ENCODE assay signal across 10 cellular contexts in the genomic region with DNA sequence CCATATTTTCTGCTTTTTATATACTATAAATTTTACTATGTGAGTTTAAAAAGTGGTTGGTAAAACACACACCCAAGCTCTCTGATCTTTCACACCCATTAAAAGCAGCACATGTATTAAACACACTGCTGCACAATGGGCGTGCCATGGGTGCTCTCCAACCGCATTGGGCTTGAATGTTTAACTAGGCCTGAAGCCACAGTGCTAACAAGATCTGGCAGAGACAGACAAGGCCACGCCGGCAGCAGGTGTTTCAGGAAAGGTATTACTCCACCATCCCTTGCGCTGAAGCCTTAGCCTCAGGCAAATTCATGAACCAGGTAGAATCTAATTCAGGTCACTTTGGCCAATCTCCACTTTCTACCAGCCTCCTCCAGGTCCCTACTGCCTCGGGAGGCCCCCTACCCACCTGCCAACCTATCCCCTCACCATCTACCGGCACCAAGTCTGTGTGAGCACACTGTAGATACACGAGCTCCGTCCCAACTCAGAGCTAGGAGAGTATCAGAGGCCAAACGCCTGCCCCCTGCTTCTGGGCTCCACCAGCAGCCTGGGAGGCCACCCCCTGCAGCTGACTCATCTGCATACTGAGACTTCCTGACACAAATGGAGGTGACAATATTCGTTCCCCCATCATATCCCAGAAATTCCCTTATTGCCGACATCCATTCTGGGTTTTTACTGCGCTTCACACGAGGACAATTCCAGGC.
A peak's percentile ranks its signal among the peaks of the same experiment; 100 is the strongest.
DNase-seq lines count a peak whose midpoint lies in the region; ATAC-seq, FAIRE-seq and TF ChIP-seq lines count a peak whose summit lies in the region.
"Had no signal": no experiment of that assay in that cellular context is flagged by ENCODE, and none has a peak within 500 bp of the region (broad histone marks: within the 10 kb centered on the region; RNA-seq: fewer than 3 reads in every experiment).

No MANE protein-coding gene starts in this region.

- peaks cover 38 to 54% of the 10 kb centered on the region in 2 donors for H3K4me1 Mint-ChIP-seq in natural killer cell treated with Interleukin-12 subunit alpha and Interleukin-12 subunit beta and Interleukin-15 and Interleukin-18, amount 100 ng/mL, for 72 hours (ENCODE audit: low read depth in 2 of 2)
- H3K4me1 Mint-ChIP-seq in activated CD4-positive, alpha-beta memory T cell treated with anti-CD3 and anti-CD28 coated beads for 36 hours (ENCODE audit: low read depth) = peaks cover 7% of the 10 kb centered on the region

- DNase-seq in Daoy (ENCODE audit: low read depth) (peak; percentile 71), NCI-H2029 (lab: John Stamatoyannopoulos, UW) (peak; percentile 95), bronchial epithelial cell (ENCODE audit: low read depth) (peak; percentile 88), NCI-H446 treated with DMSO at 0.1 percent for 48 hours (lab: John Stamatoyannopoulos, UW) (no peak), testis (no peak)
- DNase-seq in natural killer cell treated with Interleukin-12 subunit alpha and Interleukin-12 subunit beta and Interleukin-15 and Interleukin-18, amount 100 ng/mL, for 72 hours (ENCODE audit: low spot score) = no peak
- DNase-seq in activated CD4-positive, alpha-beta memory T cell treated with anti-CD3 and anti-CD28 coated beads for 36 hours = no peak
- DNase-seq: midbrain had no signal

- TF ChIP-seq POLR2A in testis (IDR thresholded peaks at IDR 0.05) = no peak

- H3K27me3 Mint-ChIP-seq in natural killer cell treated with Interleukin-12 subunit alpha and Interleukin-12 subunit beta and Interleukin-15 and Interleukin-18, amount 100 ng/mL, for 72 hours = no peaks in the 10 kb centered on the region
- no peaks in the 10 kb centered on the region for H3K27me3 Mint-ChIP-seq in activated CD4-positive, alpha-beta memory T cell treated with anti-CD3 and anti-CD28 coated beads for 36 hours

- H3K9me3 Mint-ChIP-seq in natural killer cell treated with Interleukin-12 subunit alpha and Interleukin-12 subunit beta and Interleukin-15 and Interleukin-18, amount 100 ng/mL, for 72 hours = peaks cover 2% of the 10 kb centered on the region
- H3K9me3 Mint-ChIP-seq in activated CD4-positive, alpha-beta memory T cell treated with anti-CD3 and anti-CD28 coated beads for 36 hours = no peaks in the 10 kb centered on the region
- H3K9me3 Mint-ChIP-seq: activated naive CD4-positive, alpha-beta T cell treated with anti-CD3 and anti-CD28 coated beads, Interleukin-2, amount 50 U/mL, for 72 hours had no signal

- peaks cover 13% of the 10 kb centered on the region for H3K4me1 ChIP-seq in testis

- no peaks in the 10 kb centered on the region for H3K9me3 ChIP-seq in testis

- H3K4me3 ChIP-seq in bronchial epithelial cell (ENCODE audit: low read depth, low read length) (no peak overlapping the region), testis (no peak overlapping the region)

- WGBS in testis, 2 donors = 75 to 80% methylated on average over 14 of the region's 14 CpGs

- CTCF ChIA-PET in activated CD4-positive, alpha-beta memory T cell treated with anti-CD3 and anti-CD28 coated beads for 36 hours (lab: Charles Lee) = no interaction called here

- H3K27ac ChIP-seq in testis = no peak overlapping the region

- FAIRE-seq in bronchial epithelial cell (lab: Jason Lieb, UNC) = peak; percentile 77

- POLR2A ChIA-PET in activated CD4-positive, alpha-beta memory T cell treated with anti-CD3 and anti-CD28 coated beads for 36 hours (lab: Charles Lee) = interaction anchor here (0.6 kb wide), 1 partner anchor 11 kb away, joined by 3 read pairs; no protein-coding TSS in a partner anchor

- peak overlapping the region; percentile 77 to 91 for H3K27ac Mint-ChIP-seq in natural killer cell treated with Interleukin-12 subunit alpha and Interleukin-12 subunit beta and Interleukin-15 and Interleukin-18, amount 100 ng/mL, for 72 hours
- H3K27ac Mint-ChIP-seq in activated CD4-positive, alpha-beta memory T cell treated with anti-CD3 and anti-CD28 coated beads for 36 hours = no peak overlapping the region
- H3K27ac Mint-ChIP-seq: activated naive CD4-positive, alpha-beta T cell treated with anti-CD3 and anti-CD28 coated beads, Interleukin-2, amount 50 U/mL, for 72 hours had no signal

- peak in 1 of 2 donors; percentile 59 for ATAC-seq in natural killer cell treated with Interleukin-12 subunit alpha and Interleukin-12 subunit beta and Interleukin-15 and Interleukin-18, amount 100 ng/mL, for 72 hours
- ATAC-seq in GM19395 (IDR thresholded peaks at IDR 0.05; ENCODE audit: unreplicated experiment) = no peak
- ATAC-seq: activated naive CD4-positive, alpha-beta T cell treated with anti-CD3 and anti-CD28 coated beads, Interleukin-2, amount 50 U/mL, for 72 hours had no signal

- H3K27me3 ChIP-seq in bronchial epithelial cell (ENCODE audit: control insufficient read depth, insufficient read depth, low read length) (no peaks in the 10 kb centered on the region), testis (no peaks in the 10 kb centered on the region)

- TF ChIP-seq CTCF in bronchial epithelial cell (IDR thresholded peaks at IDR 0.05; ENCODE audit: insufficient read depth, low read length, severe bottlenecking) = no peak
- TF ChIP-seq CTCF in testis (IDR thresholded peaks at IDR 0.05) = no peak

- peaks cover 6% of the 10 kb centered on the region for H3K36me3 Mint-ChIP-seq in natural killer cell treated with Interleukin-12 subunit alpha and Interleukin-12 subunit beta and Interleukin-15 and Interleukin-18, amount 100 ng/mL, for 72 hours
- no peaks in the 10 kb centered on the region for H3K36me3 Mint-ChIP-seq in activated CD4-positive, alpha-beta memory T cell treated with anti-CD3 and anti-CD28 coated beads for 36 hours
- H3K36me3 Mint-ChIP-seq: activated naive CD4-positive, alpha-beta T cell treated with anti-CD3 and anti-CD28 coated beads, Interleukin-2, amount 50 U/mL, for 72 hours had no signal

- H3K4me3 Mint-ChIP-seq in natural killer cell treated with Interleukin-12 subunit alpha and Interleukin-12 subunit beta and Interleukin-15 and Interleukin-18, amount 100 ng/mL, for 72 hours = peak overlapping the region; percentile 45
- H3K4me3 Mint-ChIP-seq in activated CD4-positive, alpha-beta memory T cell treated with anti-CD3 and anti-CD28 coated beads for 36 hours = no peak overlapping the region

- no peaks in the 10 kb centered on the region for H3K36me3 ChIP-seq in bronchial epithelial cell (ENCODE audit: control insufficient read depth, insufficient read depth, low read length)
- H3K36me3 ChIP-seq in testis (ENCODE audit: low read depth, missing control alignments) = no peaks in the 10 kb centered on the region

- intact Hi-C loops in activated CD4-positive, alpha-beta memory T cell treated with anti-CD3 and anti-CD28 coated beads for 36 hours (cut with micrococcal nuclease) = no loop called here
- intact Hi-C loops in testis (cut with DNase I; ENCODE audit: low total_unique reads) = no loop called here

Comparison
In these comparisons a context has a peak if more than half of its experiments do, and no peak if none do; other contexts are left out.
1. DNase-seq: peak in Daoy (single experiment), NCI-H2029 (single experiment) and bronchial epithelial cell (single experiment); none in natural killer cell treated with Interleukin-12 subunit alpha and Interleukin-12 subunit beta and Interleukin-15 and Interleukin-18, amount 100 ng/mL, for 72 hours (single experiment), NCI-H446 treated with DMSO at 0.1 percent for 48 hours (single experiment), activated CD4-positive, alpha-beta memory T cell treated with anti-CD3 and anti-CD28 coated beads for 36 hours (single experiment) and testis (single experiment).